ENCODE assay signal across 9 cellular contexts in the genomic region with DNA sequence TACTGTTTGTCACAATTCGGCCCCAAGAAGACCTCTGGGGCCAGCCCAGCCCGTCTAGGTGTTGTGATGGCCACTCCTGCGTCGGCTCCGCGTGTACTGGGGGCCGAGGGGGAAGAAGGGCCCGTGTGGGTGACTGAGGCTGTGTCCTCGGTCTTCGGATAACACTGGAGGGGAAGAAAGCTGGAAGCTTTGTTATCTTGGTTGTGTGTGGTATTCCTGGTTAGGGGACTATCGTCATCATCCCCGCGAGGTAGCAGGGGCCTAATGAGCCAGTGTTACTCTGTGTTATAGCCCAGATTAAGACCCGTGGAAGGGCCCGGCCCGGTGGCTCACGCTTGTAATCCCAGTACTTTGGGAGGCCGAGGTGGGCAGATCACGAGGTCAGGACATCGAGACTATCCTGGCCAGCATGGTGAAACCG. TPM values are rescaled to one million over a fixed set of nuclear protein-coding genes. Genes with fewer than 3 reads are reported as not detected.
DNase-seq lines count a peak whose midpoint lies in the region; ATAC-seq and TF ChIP-seq lines count a peak whose summit lies in the region.
"Had no signal": no experiment of that assay in that cellular context is flagged by ENCODE, and none has a peak within 500 bp of the region (broad histone marks: within the 10 kb centered on the region; RNA-seq: fewer than 3 reads in every experiment).

No MANE protein-coding gene starts in this region.

- intact Hi-C loops in gastrocnemius medialis (cut with DNase I; ENCODE audit: low total_unique reads): loop anchor here (1.0 to 5.0 kb wide), 4 partner anchors 16 to 133 kb away; partner anchors contain the start of genes ECHS1, PAOX, TUBGCP2 and ZNF511

- DNase-seq in HAP-1 (ENCODE audit: low spot score in 2 of 2) (no peak), foreskin fibroblast (peak in 1 of 2 donors; percentile 27), gastrocnemius medialis (no peak), GDM1 (lab: John Stamatoyannopoulos, UW) (no peak), NCI-H510A treated with DMSO at 0.1 percent for 48 hours (lab: John Stamatoyannopoulos, UW) (no peak), NOMO-1 treated with dmso at 0.1 percent for 144 hours (lab: John Stamatoyannopoulos, UW; ENCODE audit: unreplicated experiment) (no peak)

- ATAC-seq in gastrocnemius medialis: peak in 1 of 2 donors; percentile 4
- no peak for ATAC-seq in HG03045 (IDR thresholded peaks at IDR 0.05; ENCODE audit: unreplicated experiment)

- H3K36me3 ChIP-seq in HAP-1 (replicated peaks): peaks cover 31% of the 10 kb centered on the region
- peaks cover 0 to 36% of the 10 kb centered on the region in 2 donors for H3K36me3 ChIP-seq in gastrocnemius medialis

- H3K27me3 ChIP-seq in HAP-1 (ENCODE audit: low read depth) (no peaks in the 10 kb centered on the region), gastrocnemius medialis (no peaks in the 10 kb centered on the region)

- H3K4me1 ChIP-seq in HAP-1: peaks cover 4% of the 10 kb centered on the region; the same call in 1 of the 2 replicates
- H3K4me1 ChIP-seq in gastrocnemius medialis: peaks cover 9 to 11% of the 10 kb centered on the region in 2 donors

- H3K4me3 ChIP-seq in HAP-1 (peak overlapping the region; percentile 82), WI38 (ENCODE audit: low read depth, low read length) (peak overlapping the region; percentile 95), foreskin fibroblast (ENCODE audit: low read depth in 1 of 2, low read length in 2 of 2) (peak overlapping the region; percentile 86 to 92), gastrocnemius medialis (peak overlapping the region; percentile 84 to 99 (median 90))

- H3K27ac ChIP-seq in gastrocnemius medialis: peak overlapping the region; percentile 84 to 96 (median 90)

- H3K9me3 ChIP-seq in HAP-1 (no peaks in the 10 kb centered on the region), gastrocnemius medialis (no peaks in the 10 kb centered on the region)

- no peak for TF ChIP-seq POLR2A in gastrocnemius medialis (IDR thresholded peaks at IDR 0.05)

- in situ Hi-C loops in HAP-1 (cut with MboI; ENCODE audit: low sequenced_read_pairs): no loop called here
- in situ Hi-C loops in gastrocnemius medialis (cut with MboI; ENCODE audit: low sequenced_read_pairs in 4 of 4): no loop called here

- TF ChIP-seq CTCF in WI38 (IDR thresholded peaks at IDR 0.05; ENCODE audit: low read depth, low read length) (no peak), foreskin fibroblast (IDR thresholded peaks at IDR 0.05; ENCODE audit: low read depth, low read length) (no peak), gastrocnemius medialis (IDR thresholded peaks at IDR 0.05 in 4 of 5, conservative IDR thresholded peaks at IDR 0.05 in 1 of 5) (no peak)

RNA-seq across cellular contexts. Expression of gene MTG1, which starts 0.9 kb away (rescaled TPM):
- 10 to 100 TPM; 12.2 to 23.9 (median 14.1) TPM for total RNA-seq in gastrocnemius medialis

RNA-seq across cellular contexts. Expression of gene PAOX, which starts 15.7 kb away (rescaled TPM):
- 1 to 10 TPM; 4.9 to 7.7 (median 6.7) TPM for total RNA-seq in gastrocnemius medialis

RNA-seq across cellular contexts. Expression of gene ECHS1, which starts 21.7 kb away (rescaled TPM):
- total RNA-seq in gastrocnemius medialis: 100 to 1,000 TPM in 3 of 4 donors, 10 to 100 TPM in 1; 96.7 to 123 (median 106) TPM

RNA-seq across cellular contexts. Expression of gene SPRN, which starts 29.6 kb away (rescaled TPM):
- not detected for total RNA-seq in gastrocnemius medialis
- total RNA-seq: SK-MEL-5 had no signal

RNA-seq across cellular contexts. Expression of gene FUOM, which starts 37.0 kb away (rescaled TPM):
- total RNA-seq in gastrocnemius medialis: 1 to 10 TPM; 3.2 to 8.9 (median 5.6) TPM
